In the genomic region with DNA sequence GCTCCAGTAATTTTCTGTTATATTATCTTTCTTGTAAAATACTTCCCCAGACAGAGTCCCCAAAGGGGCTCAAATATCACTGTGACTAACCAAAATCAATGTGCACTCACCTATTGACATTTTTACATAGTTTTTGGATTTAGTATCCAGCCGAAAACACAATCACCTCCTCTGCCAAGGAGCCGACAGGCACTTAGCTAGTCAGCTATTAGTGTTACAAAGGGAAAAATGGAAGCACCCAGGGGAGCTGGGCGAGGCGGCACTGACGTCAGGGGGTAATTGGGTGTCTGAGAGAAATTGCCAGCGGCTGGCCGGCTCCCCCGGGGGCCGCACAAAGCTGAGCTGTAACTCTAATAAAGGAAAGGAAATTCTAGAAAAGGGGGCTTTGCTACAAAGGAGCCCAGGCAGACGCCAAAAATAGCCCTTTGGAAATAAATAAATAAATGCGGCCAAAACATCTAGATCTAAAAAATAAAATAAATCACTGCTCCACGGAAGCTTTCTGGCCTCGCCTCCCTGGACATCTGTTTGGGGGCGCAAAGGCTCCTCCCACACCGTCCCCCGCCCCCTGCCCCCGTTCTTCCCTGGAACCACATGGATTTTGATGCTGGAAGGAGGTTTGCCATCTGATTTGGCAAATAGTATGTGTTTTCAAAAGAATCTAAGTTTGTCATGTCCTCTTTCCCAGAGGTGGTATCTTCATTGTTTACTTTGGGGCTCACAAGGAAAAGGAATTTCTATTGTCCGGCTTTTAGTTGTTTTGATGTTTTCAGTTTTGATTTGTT, we compare ENCODE assay signal across 11 cellular contexts.
DNase-seq lines count a peak whose midpoint lies in the region; ATAC-seq and TF ChIP-seq lines count a peak whose summit lies in the region.
"Had no signal": no experiment of that assay in that cellular context is flagged by ENCODE, and none has a peak within 500 bp of the region (broad histone marks: within the 10 kb centered on the region; RNA-seq: fewer than 3 reads in every experiment).

No MANE protein-coding gene starts in this region.

- ATAC-seq in GM21737 (IDR thresholded peaks at IDR 0.05; ENCODE audit: unreplicated experiment) = no peak

- WGBS in thyroid gland, 2 donors = 62 to 72% methylated on average over 18 of the region's 18 CpGs

- no peaks in the 10 kb centered on the region for H3K27me3 ChIP-seq in brain microvascular endothelial cell (replicated peaks)
- no peaks in the 10 kb centered on the region for H3K27me3 ChIP-seq in thyroid gland

- no peak overlapping the region for H3K27ac ChIP-seq in brain microvascular endothelial cell
- peak overlapping the region; percentile 20 to 57 (median 30) for H3K27ac ChIP-seq in thyroid gland

- DNase-seq in NCI-H1436 (lab: John Stamatoyannopoulos, UW) (peak; percentile 90), brain microvascular endothelial cell (peak; percentile 46), left kidney (ENCODE audit: low read depth, low spot score) (peak; percentile 49), thyroid gland (peak; percentile 11 to 12), superior temporal gyrus (ENCODE audit: extremely low spot score) (no peak), C1 segment of cervical spinal cord (lab: John Stamatoyannopoulos, UW) (no peak), NCI-H446 (lab: John Stamatoyannopoulos, UW) (no peak)
- DNase-seq: activated CD4-positive, alpha-beta memory T cell treated with anti-CD3 and anti-CD28 coated beads, Interleukin-2, amount 10 ng/mL, durations not matched to agents 7 days and 5 days; head of caudate nucleus; RPMI8226 had no signal

- H3K36me3 ChIP-seq in brain microvascular endothelial cell (replicated peaks) (no peaks in the 10 kb centered on the region), thyroid gland (no peaks in the 10 kb centered on the region)

- no peak overlapping the region for H3K4me3 ChIP-seq in brain microvascular endothelial cell (ENCODE audit: low read depth, low read length)
- H3K4me3 ChIP-seq in thyroid gland (replicated peaks in 1 of 3) = no peak overlapping the region

- H3K9me3 ChIP-seq in thyroid gland = no peaks in the 10 kb centered on the region

- in situ Hi-C loops in brain microvascular endothelial cell (cut with HindIII; ENCODE audit: low pct_ligation_motif_present, low sequenced_read_pairs) = no loop called here

- intact Hi-C loops in thyroid gland (cut with DNase I) = no loop called here

- H3K4me1 ChIP-seq in thyroid gland = peaks cover 26 to 29% of the 10 kb centered on the region in 2 donors

- TF ChIP-seq CTCF in brain microvascular endothelial cell (IDR thresholded peaks at IDR 0.05; ENCODE audit: low read depth, low read length, missing control alignments) = no peak
- no peak for TF ChIP-seq CTCF in thyroid gland (IDR thresholded peaks at IDR 0.05)

- TF ChIP-seq POLR2A in thyroid gland (IDR thresholded peaks at IDR 0.05) = no peak

Comparison
In these comparisons a context has a peak if more than half of its experiments do, and no peak if none do; other contexts are left out.
1. DNase-seq: peak in NCI-H1436 (single experiment), brain microvascular endothelial cell (single experiment), left kidney (single experiment) and thyroid gland (2 of 2); none in superior temporal gyrus (single experiment), C1 segment of cervical spinal cord (0 of 14) and NCI-H446 (0 of 2).